ENCODE assay signal across 26 cellular contexts in genomic region chr11:125504580-125504979, GRCh38.
"Had no signal": no experiment of that assay in that cellular context is flagged by ENCODE, and none has a peak within 500 bp of the region (broad histone marks: within the 10 kb centered on the region; RNA-seq: fewer than 3 reads in every experiment).

No MANE protein-coding gene starts in this region.

- H3K4me3 Mint-ChIP-seq: activated CD4-positive, alpha-beta memory T cell treated with anti-CD3 and anti-CD28 coated beads, Interleukin-2, amount 10 ng/mL, durations not matched to agents 7 days and 5 days; activated CD4-positive, alpha-beta T cell treated with anti-CD3 and anti-CD28 coated beads, Interleukin-2, amount 10 ng/mL, durations not matched to agents 24 days and 14 days; activated naive CD4-positive, alpha-beta T cell treated with anti-CD3 and anti-CD28 coated beads, Interleukin-2, amount 50 U/mL, for 24 hours; activated naive CD8-positive, alpha-beta T cell treated with anti-CD3 and anti-CD28 coated beads, Interleukin-2, amount 50 U/mL, for 24 hours; activated T-cell treated with anti-CD3 and anti-CD28 coated beads, Interleukin-2, amount 50 U/mL, for 24 hours; nephron had no signal

- H3K4me3 ChIP-seq: esophagus squamous epithelium, left ventricle myocardium inferior, lung, mucosa of descending colon, ovary, right lobe of liver, testis, transverse colon had no signal

- H3K4me1 ChIP-seq: esophagus squamous epithelium, left ventricle myocardium inferior, right lobe of liver, testis, transverse colon had no signal

- H3K9me3 ChIP-seq: esophagus squamous epithelium, left ventricle myocardium inferior, mucosa of descending colon, ovary, right lobe of liver, testis, transverse colon had no signal

- H3K27ac ChIP-seq: esophagus squamous epithelium, left ventricle myocardium inferior, ovary, right lobe of liver, testis, transverse colon had no signal

- H3K36me3 ChIP-seq: esophagus squamous epithelium, left ventricle myocardium inferior, ovary, right lobe of liver, transverse colon had no signal

- H3K27ac Mint-ChIP-seq: activated CD4-positive, alpha-beta memory T cell treated with anti-CD3 and anti-CD28 coated beads, Interleukin-2, amount 10 ng/mL, durations not matched to agents 7 days and 5 days; activated CD4-positive, alpha-beta T cell treated with anti-CD3 and anti-CD28 coated beads, Interleukin-2, amount 10 ng/mL, durations not matched to agents 24 days and 14 days; activated naive CD4-positive, alpha-beta T cell treated with anti-CD3 and anti-CD28 coated beads, Interleukin-2, amount 50 U/mL, for 24 hours; activated naive CD8-positive, alpha-beta T cell treated with anti-CD3 and anti-CD28 coated beads, Interleukin-2, amount 50 U/mL, for 24 hours; activated T-cell treated with anti-CD3 and anti-CD28 coated beads, Interleukin-2, amount 50 U/mL, for 24 hours; nephron; progenitor cell of endocrine pancreas had no signal

- FAIRE-seq: endothelial cell of umbilical vein had no signal

- ATAC-seq: activated naive CD8-positive, alpha-beta T cell treated with anti-CD3 and anti-CD28 coated beads, Interleukin-2, amount 50 U/mL, for 24 hours; mucosa of descending colon; right lobe of liver; stimulated activated naive CD8-positive, alpha-beta T cell treated with anti-CD3 and anti-CD28 coated beads, Interleukin-15, Interleukin-2, amounts not matched to agents 100 U/mL and 50 U/mL, for 24 hours had no signal

- H3K27me3 ChIP-seq: ovary, right lobe of liver, testis, transverse colon had no signal

- H3K9me3 Mint-ChIP-seq: activated CD4-positive, alpha-beta memory T cell treated with anti-CD3 and anti-CD28 coated beads, Interleukin-2, amount 10 ng/mL, durations not matched to agents 7 days and 5 days; activated CD4-positive, alpha-beta T cell treated with anti-CD3 and anti-CD28 coated beads, Interleukin-2, amount 10 ng/mL, durations not matched to agents 24 days and 14 days; activated naive CD4-positive, alpha-beta T cell treated with anti-CD3 and anti-CD28 coated beads, Interleukin-2, amount 50 U/mL, for 24 hours; activated naive CD8-positive, alpha-beta T cell treated with anti-CD3 and anti-CD28 coated beads, Interleukin-2, amount 50 U/mL, for 24 hours; activated T-cell treated with anti-CD3 and anti-CD28 coated beads, Interleukin-2, amount 50 U/mL, for 24 hours; nephron had no signal

- DNase-seq: activated CD4-positive, alpha-beta memory T cell treated with anti-CD3 and anti-CD28 coated beads, Interleukin-2, amount 10 ng/mL, durations not matched to agents 7 days and 5 days; activated CD4-positive, alpha-beta T cell treated with anti-CD3 and anti-CD28 coated beads, Interleukin-2, amount 10 ng/mL, durations not matched to agents 24 days and 14 days; activated CD4-positive, CD25-positive, alpha-beta regulatory T cell treated with anti-CD3 and anti-CD28 coated beads, Interleukin-2, amount 50 U/mL, for 72 hours; activated CD8-positive, alpha-beta memory T cell treated with anti-CD3 and anti-CD28 coated beads, Interleukin-2, amount 50 U/mL, for 48 hours; activated naive CD8-positive, alpha-beta T cell treated with anti-CD3 and anti-CD28 coated beads, Interleukin-2, amount 50 U/mL, for 24 hours; activated T-cell treated with anti-CD3 and anti-CD28 coated beads, Interleukin-2, amount 50 U/mL, for 24 hours; amygdala; caudate nucleus; cortex of kidney; esophagus squamous epithelium; foreskin melanocyte; glutamatergic neuron; islet precursor cell; left ventricle myocardium inferior; mucosa of descending colon; ovary; right lobe of liver; stimulated activated CD4-positive, alpha-beta T cell treated with anti-CD3 and anti-CD28 coated beads, Interleukin-2, amount 100 ng/mL, for 48 hours; stimulated activated naive CD8-positive, alpha-beta T cell treated with anti-CD3 and anti-CD28 coated beads, Interleukin-15, Interleukin-2, amounts not matched to agents 100 U/mL and 50 U/mL, for 24 hours; testis; transverse colon had no signal

- H3K4me1 Mint-ChIP-seq: nephron had no signal
